Comparison of ENCODE assay signal across 1 cellular context in the genomic region with DNA sequence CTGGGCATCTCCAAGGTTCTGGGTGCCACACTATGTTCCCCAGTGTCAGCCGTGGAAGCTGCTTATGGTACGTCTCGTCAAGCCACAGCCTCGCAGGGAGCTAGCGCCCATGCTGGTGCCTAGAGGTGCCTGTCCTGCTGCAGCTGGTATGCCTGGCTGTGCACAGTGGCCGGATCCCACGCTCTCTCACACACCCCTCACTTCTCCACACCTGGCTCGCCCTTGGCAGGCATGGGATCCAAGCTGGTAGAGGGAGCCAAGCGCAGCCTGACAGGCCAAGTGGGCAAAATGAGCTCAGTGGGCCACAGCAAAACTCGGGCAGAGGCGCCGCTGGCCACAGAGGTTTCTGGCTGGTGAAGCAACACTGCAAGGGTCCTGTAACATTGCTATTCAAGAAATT.
TF ChIP-seq lines count a peak whose summit lies in the region.

No MANE protein-coding gene starts in this region.

TF ChIP-seq in IMR-90, 13 proteins besides CTCF, POLR2A, EP300 and RAD21 (continued from another document):
- TF ChIP-seq, protein P1, sequence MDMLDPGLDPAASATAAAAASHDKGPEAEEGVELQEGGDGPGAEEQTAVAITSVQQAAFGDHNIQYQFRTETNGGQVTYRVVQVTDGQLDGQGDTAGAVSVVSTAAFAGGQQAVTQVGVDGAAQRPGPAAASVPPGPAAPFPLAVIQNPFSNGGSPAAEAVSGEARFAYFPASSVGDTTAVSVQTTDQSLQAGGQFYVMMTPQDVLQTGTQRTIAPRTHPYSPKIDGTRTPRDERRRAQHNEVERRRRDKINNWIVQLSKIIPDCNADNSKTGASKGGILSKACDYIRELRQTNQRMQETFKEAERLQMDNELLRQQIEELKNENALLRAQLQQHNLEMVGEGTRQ (IDR thresholded peaks at IDR 0.05; ENCODE audit: low read depth, low read length): no peak
- TF ChIP-seq RFX5 (IDR thresholded peaks at IDR 0.05; ENCODE audit: low read depth, low read length) (no peak), FOS (IDR thresholded peaks at IDR 0.05; ENCODE audit: low read depth, low read length) (no peak), MAZ (IDR thresholded peaks at IDR 0.05; ENCODE audit: borderline replicate concordance, low read depth, low read length) (no peak), CHD1 (IDR thresholded peaks at IDR 0.05; ENCODE audit: low read depth, low read length) (no peak), MXI1 (IDR thresholded peaks at IDR 0.05; ENCODE audit: borderline replicate concordance, low read depth, low read length) (no peak)
- TF ChIP-seq, protein P2, sequence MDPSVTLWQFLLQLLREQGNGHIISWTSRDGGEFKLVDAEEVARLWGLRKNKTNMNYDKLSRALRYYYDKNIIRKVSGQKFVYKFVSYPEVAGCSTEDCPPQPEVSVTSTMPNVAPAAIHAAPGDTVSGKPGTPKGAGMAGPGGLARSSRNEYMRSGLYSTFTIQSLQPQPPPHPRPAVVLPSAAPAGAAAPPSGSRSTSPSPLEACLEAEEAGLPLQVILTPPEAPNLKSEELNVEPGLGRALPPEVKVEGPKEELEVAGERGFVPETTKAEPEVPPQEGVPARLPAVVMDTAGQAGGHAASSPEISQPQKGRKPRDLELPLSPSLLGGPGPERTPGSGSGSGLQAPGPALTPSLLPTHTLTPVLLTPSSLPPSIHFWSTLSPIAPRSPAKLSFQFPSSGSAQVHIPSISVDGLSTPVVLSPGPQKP (IDR thresholded peaks at IDR 0.05; ENCODE audit: borderline replicate concordance, low read depth, low read length): no peak
